ENCODE assay signal across 1 cellular context in genomic region chr18:2535419-2535910, GRCh38.
TF ChIP-seq lines count a peak whose summit lies in the region.

No MANE protein-coding gene starts in this region.

TF ChIP-seq in H1, 55 proteins besides CTCF, POLR2A, EP300 and RAD21:
- TF ChIP-seq NANOG (IDR thresholded peaks at IDR 0.05; ENCODE audit: insufficient read depth, low read depth, low read length, poor library complexity, severe bottlenecking) = peak; percentile 82
- no peak for TF ChIP-seq ATF3 (IDR thresholded peaks at IDR 0.05; ENCODE audit: insufficient read depth, low read depth, low read length)
TF ChIP-seq in H1: peak in this region for 1.
